Comparison of ENCODE assay signal across 8 cellular contexts in the genomic region with DNA sequence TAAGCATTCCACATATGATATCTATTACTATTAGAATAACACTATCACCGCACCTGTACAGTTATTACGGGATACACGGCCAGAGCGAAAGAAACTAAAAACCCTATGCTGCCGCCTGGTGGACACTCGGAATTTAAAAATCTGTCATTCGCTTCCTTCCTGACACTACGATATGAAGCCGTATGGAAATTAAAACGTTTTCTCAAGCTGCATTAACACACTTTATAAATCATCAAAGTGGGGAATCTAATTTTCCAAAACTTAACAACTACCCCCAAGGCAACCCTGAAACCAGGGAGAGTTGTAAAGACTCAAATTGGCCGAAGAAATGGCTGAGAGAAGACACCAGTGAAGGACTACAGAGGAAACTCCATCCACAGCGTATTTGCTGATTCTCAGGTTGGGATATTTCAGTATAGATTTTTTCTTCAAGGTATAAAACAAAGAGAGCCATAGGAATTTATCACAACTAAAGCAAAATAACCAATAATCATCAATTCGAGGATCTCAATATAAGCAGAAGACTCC. TPM values are rescaled to one million over a fixed set of nuclear protein-coding genes. Genes with fewer than 3 reads are reported as not detected.
DNase-seq lines count a peak whose midpoint lies in the region; ATAC-seq and TF ChIP-seq lines count a peak whose summit lies in the region.

No MANE protein-coding gene starts in this region.

- H3K4me3 Mint-ChIP-seq in WTC11: peak overlapping the region; percentile 17; the same call in 1 of the 2 replicates

- no peaks in the 10 kb centered on the region for H3K36me3 Mint-ChIP-seq in WTC11

- H3K27ac ChIP-seq in caudate nucleus (ENCODE audit: low read depth, low read length) (no peak overlapping the region), left lung (no peak overlapping the region)

- ATAC-seq in HG02852 (IDR thresholded peaks at IDR 0.05; ENCODE audit: unreplicated experiment) (peak; percentile 90), WTC11 (peak; percentile 57), left lung (peak; percentile 92)

- no peak overlapping the region for H3K27ac Mint-ChIP-seq in WTC11

- no peaks in the 10 kb centered on the region for H3K36me3 ChIP-seq in left lung

- TF ChIP-seq CTCF in WTC11 (IDR thresholded peaks at IDR 0.05) (peak; percentile 70; the same call in 1 of the 2 replicates), left lung (IDR thresholded peaks at IDR 0.05) (peak; percentile 58 to 73)

- H3K9me3 ChIP-seq in left lung: no peaks in the 10 kb centered on the region

- H3K9me3 Mint-ChIP-seq in WTC11: no peaks in the 10 kb centered on the region

- DNase-seq in DMS79 treated with DMSO at 0.1 percent for 48 hours (lab: John Stamatoyannopoulos, UW): peak; percentile 65
- no peak for DNase-seq in DMS79 (lab: John Stamatoyannopoulos, UW)
- DNase-seq in NCI-H2107 (lab: John Stamatoyannopoulos, UW): peak; percentile 16
- DNase-seq in WTC11 (ENCODE audit: low spot score): peak; percentile 61
- DNase-seq in caudate nucleus (lab: John Stamatoyannopoulos, UW): peak in 38 of 61 donors; percentile 1 to 67 (median 10)
- DNase-seq in left lung: no peak
- DNase-seq in stimulated activated CD4-positive, alpha-beta T cell treated with anti-CD3 and anti-CD28 coated beads, Interleukin-4, amount 100 ng/mL, for 48 hours (ENCODE audit: low read depth in 2 of 2): peak; percentile 49 to 63

- peaks cover 0 to 10% of the 10 kb centered on the region in 2 donors for H3K4me1 ChIP-seq in left lung

- no peak overlapping the region for H3K4me3 ChIP-seq in left lung

- H3K27me3 ChIP-seq in left lung: no peaks in the 10 kb centered on the region

- CTCF ChIA-PET in WTC11 (lab: Charles Lee): interaction anchor here (0.6 to 2.0 kb wide), 9 partner anchors 14 to 406 kb away, joined by 3 to 18 read pairs (median 4); no protein-coding TSS in a partner anchor

- POLR2A ChIA-PET in WTC11 (lab: Charles Lee): no interaction called here

- H3K4me1 Mint-ChIP-seq in WTC11: peaks cover 4% of the 10 kb centered on the region

- H3K27me3 Mint-ChIP-seq in WTC11 (ENCODE audit: low read depth): peaks cover 3% of the 10 kb centered on the region; the same call in 1 of the 2 replicates

- intact Hi-C loops in left lung (cut with DNase I): no loop called here

TF ChIP-seq in WTC11, 78 proteins besides CTCF, POLR2A, EP300 and RAD21:
- TF ChIP-seq, protein P1, sequence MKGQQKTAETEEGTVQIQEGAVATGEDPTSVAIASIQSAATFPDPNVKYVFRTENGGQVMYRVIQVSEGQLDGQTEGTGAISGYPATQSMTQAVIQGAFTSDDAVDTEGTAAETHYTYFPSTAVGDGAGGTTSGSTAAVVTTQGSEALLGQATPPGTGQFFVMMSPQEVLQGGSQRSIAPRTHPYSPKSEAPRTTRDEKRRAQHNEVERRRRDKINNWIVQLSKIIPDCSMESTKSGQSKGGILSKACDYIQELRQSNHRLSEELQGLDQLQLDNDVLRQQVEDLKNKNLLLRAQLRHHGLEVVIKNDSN (CRISPR knock-in tag; IDR thresholded peaks at IDR 0.05): no peak
- TF ChIP-seq, protein P2, sequence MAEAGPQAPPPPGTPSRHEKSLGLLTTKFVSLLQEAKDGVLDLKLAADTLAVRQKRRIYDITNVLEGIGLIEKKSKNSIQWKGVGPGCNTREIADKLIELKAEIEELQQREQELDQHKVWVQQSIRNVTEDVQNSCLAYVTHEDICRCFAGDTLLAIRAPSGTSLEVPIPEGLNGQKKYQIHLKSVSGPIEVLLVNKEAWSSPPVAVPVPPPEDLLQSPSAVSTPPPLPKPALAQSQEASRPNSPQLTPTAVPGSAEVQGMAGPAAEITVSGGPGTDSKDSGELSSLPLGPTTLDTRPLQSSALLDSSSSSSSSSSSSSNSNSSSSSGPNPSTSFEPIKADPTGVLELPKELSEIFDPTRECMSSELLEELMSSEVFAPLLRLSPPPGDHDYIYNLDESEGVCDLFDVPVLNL (CRISPR knock-in tag; IDR thresholded peaks at IDR 0.05; ENCODE audit: borderline replicate concordance, low read depth): no peak
- TF ChIP-seq MYBL2 (CRISPR knock-in tag; IDR thresholded peaks at IDR 0.05) (no peak), ETV6 (CRISPR knock-in tag; IDR thresholded peaks at IDR 0.05) (no peak), ZNF423 (CRISPR knock-in tag; IDR thresholded peaks at IDR 0.05) (no peak), EMX1 (CRISPR knock-in tag; IDR thresholded peaks at IDR 0.05) (no peak)
TF ChIP-seq in WTC11: peak in this region for 0.

RNA-seq across cellular contexts. Expression of a gene that starts 1.4 kb away (rescaled TPM):
- total RNA-seq in WTC11 (2021) (not detected in 3 replicates), left lung (under 1 TPM in 1 of 2 donors, not detected in 1; 0.18 TPM)

RNA-seq across cellular contexts. Expression of a gene that starts 36.7 kb away (rescaled TPM):
- total RNA-seq in WTC11 (2021) (0.87 to 1.1 TPM (median 1.1 TPM) in 3 replicates), left lung (10 to 100 TPM; 12.6 to 14.2 TPM)

Comparison
In these comparisons a context has a peak if more than half of its experiments do, and no peak if none do; other contexts are left out.
1. DNase-seq: peak in DMS79 treated with DMSO at 0.1 percent for 48 hours (single experiment), NCI-H2107 (single experiment), WTC11 (single experiment), caudate nucleus (38 of 61) and stimulated activated CD4-positive, alpha-beta T cell treated with anti-CD3 and anti-CD28 coated beads, Interleukin-4, amount 100 ng/mL, for 48 hours (2 of 2); none in DMS79 (single experiment) and left lung (0 of 2).
2. Peak in every context shown above with its lines, with median percentiles within 50 percentile points of each other: ATAC-seq.